10 cellular contexts compared by ENCODE assay signal in genomic region chr2:1675633-1676032, GRCh38.
A peak's percentile ranks its signal among the peaks of the same experiment; 100 is the strongest.
DNase-seq lines count a peak whose midpoint lies in the region; ATAC-seq and TF ChIP-seq lines count a peak whose summit lies in the region.
"Had no signal": no experiment of that assay in that cellular context is flagged by ENCODE, and none has a peak within 500 bp of the region (broad histone marks: within the 10 kb centered on the region; RNA-seq: fewer than 3 reads in every experiment).

No MANE protein-coding gene starts in this region.

- H3K36me3 Mint-ChIP-seq in endothelial cell (ENCODE audit: low read depth, unreplicated experiment), result peaks cover 40% of the 10 kb centered on the region
- H3K36me3 Mint-ChIP-seq in type B pancreatic cell, result peaks cover 5% of the 10 kb centered on the region
- H3K36me3 Mint-ChIP-seq: CD4-positive, CD25-positive, alpha-beta regulatory T cell; naive B cell had no signal

- ATAC-seq in GM21723 (IDR thresholded peaks at IDR 0.05; ENCODE audit: unreplicated experiment), result no peak
- no peak for ATAC-seq in GM21619 (IDR thresholded peaks at IDR 0.05; ENCODE audit: unreplicated experiment)

- H3K4me1 Mint-ChIP-seq in endothelial cell (ENCODE audit: unreplicated experiment) (peaks cover 5% of the 10 kb centered on the region), type B pancreatic cell (ENCODE audit: unreplicated experiment) (no peaks in the 10 kb centered on the region)
- H3K4me1 Mint-ChIP-seq: CD4-positive, CD25-positive, alpha-beta regulatory T cell; naive B cell had no signal

- DNase-seq in ACHN (peak; percentile 97), NCI-H460 (ENCODE audit: extremely low read depth, low read depth) (peak; percentile 47), endothelial cell (ENCODE audit: low spot score) (no peak), myocyte (ENCODE audit: low read depth) (peak; percentile 92), ureter (ENCODE audit: low spot score) (no peak), type B pancreatic cell (ENCODE audit: extremely low spot score, unreplicated experiment) (no peak)
- DNase-seq: CD4-positive, CD25-positive, alpha-beta regulatory T cell; naive B cell had no signal

- H3K27me3 Mint-ChIP-seq in endothelial cell (ENCODE audit: unreplicated experiment) (peaks cover 13% of the 10 kb centered on the region), type B pancreatic cell (no peaks in the 10 kb centered on the region)
- H3K27me3 Mint-ChIP-seq: naive B cell had no signal

- peak overlapping the region; percentile 67 for H3K4me3 Mint-ChIP-seq in endothelial cell (ENCODE audit: unreplicated experiment)
- H3K4me3 Mint-ChIP-seq in type B pancreatic cell, result no peak overlapping the region
- H3K4me3 Mint-ChIP-seq: CD4-positive, CD25-positive, alpha-beta regulatory T cell; naive B cell had no signal

- H3K9me3 Mint-ChIP-seq in endothelial cell (ENCODE audit: unreplicated experiment) (no peaks in the 10 kb centered on the region), type B pancreatic cell (no peaks in the 10 kb centered on the region)
- H3K9me3 Mint-ChIP-seq: CD4-positive, CD25-positive, alpha-beta regulatory T cell; naive B cell had no signal

- no peak overlapping the region for H3K27ac Mint-ChIP-seq in endothelial cell (ENCODE audit: unreplicated experiment)
- no peak overlapping the region for H3K27ac Mint-ChIP-seq in type B pancreatic cell
- H3K27ac Mint-ChIP-seq: CD4-positive, CD25-positive, alpha-beta regulatory T cell had no signal

- no peak for TF ChIP-seq CTCF in endothelial cell (IDR thresholded peaks at IDR 0.05; ENCODE audit: unreplicated experiment)
- TF ChIP-seq CTCF in type B pancreatic cell (conservative IDR thresholded peaks at IDR 0.05), result no peak

- in situ Hi-C loops in ACHN (cut with HindIII; ENCODE audit: low pct_ligation_motif_present, low pct_unique_long_range_greater_than_20kb, low sequenced_read_pairs), result no loop called here

Comparison
In these comparisons a context has a peak if more than half of its experiments do, and no peak if none do; other contexts are left out.
1. DNase-seq: peak in ACHN (single experiment), NCI-H460 (single experiment) and myocyte (single experiment); none in endothelial cell (single experiment), ureter (single experiment) and type B pancreatic cell (single experiment).